In genomic region chr14:83548061-83548839, GRCh38 we compare ENCODE assay signal across 15 cellular contexts.
DNase-seq lines count a peak whose midpoint lies in the region; ATAC-seq, FAIRE-seq and TF ChIP-seq lines count a peak whose summit lies in the region.
"Had no signal": no experiment of that assay in that cellular context is flagged by ENCODE, and none has a peak within 500 bp of the region (broad histone marks: within the 10 kb centered on the region; RNA-seq: fewer than 3 reads in every experiment).

No MANE protein-coding gene starts in this region.

- no peak overlapping the region for H3K18ac ChIP-seq in mesendoderm (ENCODE audit: low read length)

- H3K4me3 ChIP-seq in mesendoderm (ENCODE audit: low read length) = no peak overlapping the region
- no peak overlapping the region for H3K4me3 ChIP-seq in effector memory CD4-positive, alpha-beta T cell (ENCODE audit: insufficient read depth, low read depth, low read length, poor library complexity, severe bottlenecking)
- H3K4me3 ChIP-seq: ascending aorta had no signal

- H3K4me1 ChIP-seq in mesendoderm (ENCODE audit: control insufficient read depth, low read depth, low read length) = no peaks in the 10 kb centered on the region
- H3K4me1 ChIP-seq in effector memory CD4-positive, alpha-beta T cell (ENCODE audit: control insufficient read depth, insufficient read depth, low read length, poor library complexity, severe bottlenecking) = no peaks in the 10 kb centered on the region
- H3K4me1 ChIP-seq: ascending aorta had no signal

- H3K9me3 Mint-ChIP-seq in CD14-positive monocyte = peaks cover 0 to 3% (median 0%) of the 10 kb centered on the region in 7 donors

- no peak overlapping the region for H2BK5ac ChIP-seq in mesendoderm (ENCODE audit: low read length)

- WGBS in mesendoderm (ENCODE audit: extremely low coverage, insufficient coverage, low lambda C conversion rate) = no CpG with 5 or more reads among the region's 5 CpGs

- peak; percentile 27 for DNase-seq in A172 (ENCODE audit: low spot score)
- DNase-seq in LHCN-M2 (ENCODE audit: low read depth) = peak; percentile 57
- peak; percentile 18 for DNase-seq in mesendoderm
- no peak for DNase-seq in stimulated activated naive CD4-positive, alpha-beta T cell (lab: John Stamatoyannopoulos, UW)
- no peak for DNase-seq in effector memory CD4-positive, alpha-beta T cell
- no peak for DNase-seq in CD14-positive monocyte (ENCODE audit: low spot score)
- DNase-seq: CD4-positive, alpha-beta memory T cell; Kasumi-1; NCI-H510A treated with DMSO at 0.1 percent for 48 hours; substantia nigra had no signal

- H4K8ac ChIP-seq in mesendoderm (ENCODE audit: low read depth, low read length) = no peak overlapping the region

- FAIRE-seq in endometrium (lab: Jason Lieb, UNC) = peak; percentile 37
- FAIRE-seq: G401.6, GM19239 had no signal

- peaks cover 0 to 2% (median 0%) of the 10 kb centered on the region in 3 donors for H3K27me3 Mint-ChIP-seq in CD14-positive monocyte (ENCODE audit: low read depth in 3 of 3)
- H3K27me3 Mint-ChIP-seq: CD4-positive, alpha-beta memory T cell had no signal

- H3K36me3 ChIP-seq in mesendoderm (ENCODE audit: control insufficient read depth, insufficient read depth, low read length) = no peaks in the 10 kb centered on the region
- no peaks in the 10 kb centered on the region for H3K36me3 ChIP-seq in effector memory CD4-positive, alpha-beta T cell (ENCODE audit: control insufficient read depth, insufficient read depth, low read length)
- H3K36me3 ChIP-seq: ascending aorta had no signal

- no peak overlapping the region for H4K5ac ChIP-seq in mesendoderm (ENCODE audit: low read length)

- no peak for TF ChIP-seq CTCF in CD14-positive monocyte (IDR thresholded peaks at IDR 0.05)

- H3K36me3 Mint-ChIP-seq in CD14-positive monocyte = no peaks in the 10 kb centered on the region
- H3K36me3 Mint-ChIP-seq: CD4-positive, alpha-beta memory T cell had no signal

- no peak overlapping the region for H3K27ac ChIP-seq in mesendoderm (ENCODE audit: low read depth, low read length)
- no peak overlapping the region for H3K27ac ChIP-seq in effector memory CD4-positive, alpha-beta T cell (ENCODE audit: insufficient read depth, low read length, poor library complexity, severe bottlenecking)
- H3K27ac ChIP-seq: ascending aorta had no signal

- no peaks in the 10 kb centered on the region for H3K27me3 ChIP-seq in mesendoderm (ENCODE audit: insufficient read depth, low read length, poor library complexity)
- no peaks in the 10 kb centered on the region for H3K27me3 ChIP-seq in effector memory CD4-positive, alpha-beta T cell (replicated peaks; ENCODE audit: control insufficient read depth, insufficient read depth, low read length, poor library complexity, severe bottlenecking)
- H3K27me3 ChIP-seq: ascending aorta had no signal

- no peak overlapping the region for H3K56ac ChIP-seq in mesendoderm (ENCODE audit: low read length)

- H3K4me1 Mint-ChIP-seq in CD14-positive monocyte = no peaks in the 10 kb centered on the region
- H3K4me1 Mint-ChIP-seq: CD4-positive, alpha-beta memory T cell had no signal

- H3K9me3 ChIP-seq in effector memory CD4-positive, alpha-beta T cell (ENCODE audit: control insufficient read depth, low read length) = no peaks in the 10 kb centered on the region
- H3K9me3 ChIP-seq: ascending aorta had no signal

- no peak overlapping the region for H3K9ac ChIP-seq in mesendoderm (ENCODE audit: low read length)

- no peak for ATAC-seq in GM18511 (IDR thresholded peaks at IDR 0.05; ENCODE audit: unreplicated experiment)

- H3K79me1 ChIP-seq in mesendoderm (ENCODE audit: low read length) = no peaks in the 10 kb centered on the region

- H3K27ac Mint-ChIP-seq in CD14-positive monocyte = no peak overlapping the region
- H3K27ac Mint-ChIP-seq: CD4-positive, alpha-beta memory T cell had no signal

- peak overlapping the region in 1 of 2 donors; percentile 39 for H3K4me3 Mint-ChIP-seq in CD14-positive monocyte
- H3K4me3 Mint-ChIP-seq: CD4-positive, alpha-beta memory T cell had no signal

- H2BK120ac ChIP-seq in mesendoderm (ENCODE audit: low read depth, low read length) = no peak overlapping the region

- no peak overlapping the region for H2AK5ac ChIP-seq in mesendoderm (ENCODE audit: low read length)

- H3K79me2 ChIP-seq in mesendoderm (ENCODE audit: control insufficient read depth, insufficient read depth, low read length) = no peaks in the 10 kb centered on the region

- no peak overlapping the region for H2BK15ac ChIP-seq in mesendoderm (replicated peaks; ENCODE audit: low read depth)

- no peak overlapping the region for H3K23ac ChIP-seq in mesendoderm (ENCODE audit: low read length)

- H3K4ac ChIP-seq in mesendoderm (ENCODE audit: low read depth, low read length) = no peak overlapping the region

- H3K4me2 ChIP-seq in mesendoderm (ENCODE audit: low read length) = no peak overlapping the region

- intact Hi-C loops in CD14-positive monocyte (cut with micrococcal nuclease) = no loop called here

Comparison
In these comparisons a context has a peak if more than half of its experiments do, and no peak if none do; other contexts are left out.
1. DNase-seq: peak in A172 (single experiment), LHCN-M2 (single experiment) and mesendoderm (single experiment); none in stimulated activated naive CD4-positive, alpha-beta T cell (0 of 6), effector memory CD4-positive, alpha-beta T cell (0 of 3) and CD14-positive monocyte (single experiment).